ENCODE assay signal across 8 cellular contexts in the genomic region with DNA sequence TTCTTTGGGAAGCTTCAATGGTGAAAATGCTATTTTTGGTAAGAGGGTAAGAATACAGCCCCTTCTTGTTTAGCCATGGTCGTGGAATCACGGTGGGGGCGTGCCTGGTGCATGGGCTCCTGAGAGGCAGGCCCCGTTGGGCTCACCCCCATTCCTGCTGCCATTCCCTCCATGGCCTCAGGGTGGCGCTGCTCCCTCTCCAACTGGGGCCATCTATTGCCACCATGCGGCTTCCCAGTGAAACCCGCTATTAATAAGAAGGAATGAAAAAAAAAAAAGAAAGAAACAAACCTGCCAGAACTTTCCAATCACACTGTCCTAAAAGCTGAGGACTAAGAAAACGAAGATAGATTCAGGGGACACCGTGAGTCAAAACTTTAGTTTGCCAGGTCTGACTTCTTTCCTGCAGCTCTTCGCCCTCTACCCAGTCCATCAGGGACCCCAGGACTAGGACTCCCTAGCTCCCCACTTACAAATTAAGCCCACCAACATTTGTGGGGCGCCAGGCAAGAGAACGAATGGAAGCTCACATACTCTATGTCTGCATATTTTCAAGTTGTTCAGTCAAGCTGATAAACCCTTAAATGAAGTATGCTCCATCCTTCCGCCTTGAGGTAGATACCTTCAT. TPM values are rescaled to one million over a fixed set of nuclear protein-coding genes. Genes with fewer than 3 reads are reported as not detected.
DNase-seq lines count a peak whose midpoint lies in the region; ATAC-seq and TF ChIP-seq lines count a peak whose summit lies in the region.

No MANE protein-coding gene starts in this region.

- CTCF ChIA-PET in CD4-positive, alpha-beta T cell (lab: Charles Lee): interaction anchor here (0.7 to 2.2 kb wide), 18 partner anchors 19 to 187 kb away, joined by 3 to 18 read pairs (median 6); partner anchors contain the start of gene ABHD2

- POLR2A ChIA-PET in CD4-positive, alpha-beta T cell (lab: Charles Lee): interaction anchor here (0.6 to 1.8 kb wide), 4 partner anchors 30 to 72 kb away, joined by 3 to 8 read pairs (median 3); partner anchors contain the start of gene ABHD2

- 24 to 33% (median 25%) methylated on average over 11 to 13 of the region's 13 CpGs for WGBS in adrenal gland, 4 donors

- ATAC-seq in CD4-positive, alpha-beta T cell (ENCODE audit: poor library complexity): peak; percentile 97
- ATAC-seq in GM21367 (IDR thresholded peaks at IDR 0.05; ENCODE audit: unreplicated experiment) (peak; percentile 62), gastrocnemius medialis (peak; percentile 81 to 94), GM21526 (IDR thresholded peaks at IDR 0.05; ENCODE audit: low FRiP score, unreplicated experiment) (no peak)

- peaks cover 4% of the 10 kb centered on the region for H3K4me1 Mint-ChIP-seq in CD4-positive, alpha-beta T cell (ENCODE audit: low read depth)

- H3K36me3 Mint-ChIP-seq in CD4-positive, alpha-beta T cell (ENCODE audit: low read depth): no peaks in the 10 kb centered on the region

- no peak overlapping the region for H3K27ac ChIP-seq in CD4-positive, alpha-beta T cell (ENCODE audit: low read depth, low read length)
- H3K27ac ChIP-seq in adrenal gland (no peak overlapping the region), right atrium auricular region (no peak overlapping the region), gastrocnemius medialis (no peak overlapping the region)

- H3K4me3 Mint-ChIP-seq in CD4-positive, alpha-beta T cell: no peak overlapping the region

- H3K9me3 ChIP-seq in CD4-positive, alpha-beta T cell (ENCODE audit: control insufficient read depth, low read length): no peaks in the 10 kb centered on the region
- no peaks in the 10 kb centered on the region for H3K9me3 ChIP-seq in adrenal gland (replicated peaks in 1 of 3)
- no peaks in the 10 kb centered on the region for H3K9me3 ChIP-seq in right atrium auricular region
- H3K9me3 ChIP-seq in gastrocnemius medialis: no peaks in the 10 kb centered on the region

- no peaks in the 10 kb centered on the region for H3K9me3 Mint-ChIP-seq in CD4-positive, alpha-beta T cell

- H3K4me3 ChIP-seq in adrenal gland (no peak overlapping the region), right atrium auricular region (no peak overlapping the region), gastrocnemius medialis (no peak overlapping the region)

- in situ Hi-C loops in gastrocnemius medialis (cut with MboI; ENCODE audit: low sequenced_read_pairs in 4 of 4): loop anchor here (5.0 kb wide), 1 partner anchor 120 kb away; no protein-coding TSS in a partner anchor

- peak; percentile 95 for TF ChIP-seq CTCF in CD4-positive, alpha-beta T cell (IDR thresholded peaks at IDR 0.05)
- TF ChIP-seq CTCF in adrenal gland (IDR thresholded peaks at IDR 0.05): peak; percentile 94 to 100 (median 98)
- peak; percentile 98 to 99 for TF ChIP-seq CTCF in right atrium auricular region (IDR thresholded peaks at IDR 0.05)
- TF ChIP-seq CTCF in gastrocnemius medialis (IDR thresholded peaks at IDR 0.05 in 4 of 5, conservative IDR thresholded peaks at IDR 0.05 in 1 of 5): peak; percentile 97 to 99 (median 98)

- no peak overlapping the region for H3K27ac Mint-ChIP-seq in CD4-positive, alpha-beta T cell

- TF ChIP-seq POLR2A in adrenal gland (IDR thresholded peaks at IDR 0.05) (no peak), gastrocnemius medialis (IDR thresholded peaks at IDR 0.05) (no peak)

- H3K27me3 ChIP-seq in CD4-positive, alpha-beta T cell (ENCODE audit: control insufficient read depth, insufficient read depth, low read length): no peaks in the 10 kb centered on the region
- H3K27me3 ChIP-seq in adrenal gland: no peaks in the 10 kb centered on the region
- no peaks in the 10 kb centered on the region for H3K27me3 ChIP-seq in right atrium auricular region
- no peaks in the 10 kb centered on the region for H3K27me3 ChIP-seq in gastrocnemius medialis

- no peaks in the 10 kb centered on the region for H3K27me3 Mint-ChIP-seq in CD4-positive, alpha-beta T cell

- H3K36me3 ChIP-seq in adrenal gland (replicated peaks in 1 of 2): no peaks in the 10 kb centered on the region
- H3K36me3 ChIP-seq in right atrium auricular region: no peaks in the 10 kb centered on the region
- no peaks in the 10 kb centered on the region for H3K36me3 ChIP-seq in gastrocnemius medialis

- intact Hi-C loops in CD4-positive, alpha-beta T cell (cut with DNase I, micrococcal nuclease): loop anchor here (1.0 to 5.0 kb wide), 4 partner anchors 31 to 375 kb away; partner anchors contain the start of gene ABHD2 (in 1 of the 2)
- intact Hi-C loops in adrenal gland (cut with DNase I): loop anchor here (2.0 to 5.0 kb wide), 3 partner anchors 70 to 121 kb away; no protein-coding TSS in a partner anchor
- intact Hi-C loops in gastrocnemius medialis (cut with DNase I; ENCODE audit: low total_unique reads): loop anchor here (1.0 to 5.0 kb wide), 4 partner anchors 29 to 185 kb away; partner anchors contain the start of gene FANCI

- H3K4me1 ChIP-seq in adrenal gland (replicated peaks in 1 of 2): no peaks in the 10 kb centered on the region
- H3K4me1 ChIP-seq in right atrium auricular region: no peaks in the 10 kb centered on the region
- peaks cover 0 to 3% of the 10 kb centered on the region in 2 donors for H3K4me1 ChIP-seq in gastrocnemius medialis

- DNase-seq in CD4-positive, alpha-beta T cell: peak; percentile 65 to 89 (median 79)
- DNase-seq in NAMALWA (ENCODE audit: low spot score): peak; percentile 82
- DNase-seq in T-helper 2 cell: peak; percentile 54 to 80 (median 70)
- peak; percentile 74 to 94 (median 83) for DNase-seq in adrenal gland
- peak; percentile 83 for DNase-seq in right atrium auricular region (ENCODE audit: low spot score)
- peak; percentile 50 to 73 for DNase-seq in gastrocnemius medialis

RNA-seq across cellular contexts. Expression of gene ABHD2, which starts 30.6 kb away (rescaled TPM):
- total RNA-seq in CD4-positive, alpha-beta T cell: 10 to 100 TPM; 36.0 to 39.2 TPM
- 100 to 1,000 TPM; 116 to 316 (median 173) TPM for total RNA-seq in adrenal gland
- polyA plus RNA-seq in adrenal gland: 10 to 100 TPM in 1 of 3 donors, 1 to 10 TPM in 2; 5.6 to 71.0 (median 9.7) TPM
- total RNA-seq in right atrium auricular region: 100 to 1,000 TPM; 115 to 118 TPM
- 100 to 1,000 TPM in 1 of 4 donors, 10 to 100 TPM in 3; 19.3 to 150 (median 64.5) TPM for total RNA-seq in gastrocnemius medialis
